14 cellular contexts compared by ENCODE assay signal in genomic region chr22:26887456-26887855, GRCh38.
A peak's percentile ranks its signal among the peaks of the same experiment; 100 is the strongest.
DNase-seq lines count a peak whose midpoint lies in the region; ATAC-seq and TF ChIP-seq lines count a peak whose summit lies in the region.
"Had no signal": no experiment of that assay in that cellular context is flagged by ENCODE, and none has a peak within 500 bp of the region (broad histone marks: within the 10 kb centered on the region; RNA-seq: fewer than 3 reads in every experiment).

No MANE protein-coding gene starts in this region.

- peaks cover 23% of the 10 kb centered on the region for H3K4me1 Mint-ChIP-seq in type B pancreatic cell (ENCODE audit: unreplicated experiment)

- in situ Hi-C loops in mammary epithelial cell (cut with MboI; ENCODE audit: low sequenced_read_pairs in 2 of 2) (no loop called here), brain microvascular endothelial cell (cut with HindIII; ENCODE audit: low pct_ligation_motif_present, low sequenced_read_pairs) (no loop called here)

- no peaks in the 10 kb centered on the region for H3K36me3 ChIP-seq in mammary epithelial cell (ENCODE audit: insufficient read depth, low read length)
- no peaks in the 10 kb centered on the region for H3K36me3 ChIP-seq in breast epithelium
- H3K36me3 ChIP-seq in brain microvascular endothelial cell (replicated peaks) = no peaks in the 10 kb centered on the region
- H3K36me3 ChIP-seq: thyroid gland had no signal

- H3K9me3 Mint-ChIP-seq in type B pancreatic cell = no peaks in the 10 kb centered on the region
- H3K9me3 Mint-ChIP-seq: nephron progenitor cell had no signal

- CTCF ChIA-PET in mammary epithelial cell (lab: Charles Lee; ENCODE audit: low non-redundant PET) = no interaction called here

- no peak overlapping the region for H3K4me2 ChIP-seq in mammary epithelial cell (ENCODE audit: insufficient read depth, low read depth, low read length)

- H3K4me3 ChIP-seq in mammary epithelial cell (replicated peaks in 1 of 3; ENCODE audit: insufficient read depth in 1 of 3, low read depth in 2 of 3, low read length in 3 of 3) = no peak overlapping the region
- H3K4me3 ChIP-seq in breast epithelium = no peak overlapping the region
- H3K4me3 ChIP-seq in brain microvascular endothelial cell (ENCODE audit: low read depth, low read length) = no peak overlapping the region
- H3K4me3 ChIP-seq in right cardiac atrium (ENCODE audit: low read length) = no peak overlapping the region
- H3K4me3 ChIP-seq: thyroid gland had no signal

- 7% methylated on average over 6 of the region's 6 CpGs for WGBS in mammary epithelial cell (ENCODE audit: low coverage, missing lambda C conversion rate)
- 28% methylated on average over 6 of the region's 6 CpGs for WGBS in right cardiac atrium

- TF ChIP-seq CTCF in mammary epithelial cell (conservative IDR thresholded peaks at IDR 0.05 in 1 of 2, IDR thresholded peaks at IDR 0.05 in 1 of 2; ENCODE audit: extremely low read depth in 1 of 2, insufficient read depth in 1 of 2, low read depth in 1 of 2, low read length in 2 of 2) (no peak), breast epithelium (IDR thresholded peaks at IDR 0.05) (no peak), brain microvascular endothelial cell (IDR thresholded peaks at IDR 0.05; ENCODE audit: low read depth, low read length, missing control alignments) (no peak), type B pancreatic cell (conservative IDR thresholded peaks at IDR 0.05) (no peak), GM20000 (IDR thresholded peaks at IDR 0.05; ENCODE audit: extremely low read depth, missing control alignments) (no peak)

- H3K36me3 Mint-ChIP-seq in type B pancreatic cell = no peaks in the 10 kb centered on the region

- H3K9me3 ChIP-seq in mammary epithelial cell (replicated peaks; ENCODE audit: insufficient read depth, low read length) (no peaks in the 10 kb centered on the region), breast epithelium (no peaks in the 10 kb centered on the region), right cardiac atrium (ENCODE audit: control insufficient read depth, low read length) (no peaks in the 10 kb centered on the region)
- H3K9me3 ChIP-seq: thyroid gland had no signal

- H3K27me3 Mint-ChIP-seq in type B pancreatic cell = peaks cover 14% of the 10 kb centered on the region

- peak; percentile 30 to 67 for ATAC-seq in right cardiac atrium
- no peak for ATAC-seq in HG03135 (IDR thresholded peaks at IDR 0.05; ENCODE audit: unreplicated experiment)
- ATAC-seq in HG03439 (IDR thresholded peaks at IDR 0.05; ENCODE audit: unreplicated experiment) = no peak

- peaks cover 11% of the 10 kb centered on the region for H3K4me1 ChIP-seq in mammary epithelial cell (ENCODE audit: insufficient read depth, low read length)
- H3K4me1 ChIP-seq in breast epithelium = no peaks in the 10 kb centered on the region
- no peaks in the 10 kb centered on the region for H3K4me1 ChIP-seq in right cardiac atrium (ENCODE audit: control insufficient read depth, insufficient read depth, low read length)

- DNase-seq in mammary epithelial cell = peak; percentile 50
- DNase-seq in breast epithelium (ENCODE audit: low spot score in 2 of 2) = no peak
- peak; percentile 78 for DNase-seq in brain microvascular endothelial cell
- peak in 1 of 3 donors; percentile 38 for DNase-seq in right cardiac atrium
- no peak for DNase-seq in type B pancreatic cell (ENCODE audit: extremely low spot score, unreplicated experiment)
- DNase-seq in GM20000 (ENCODE audit: low spot score) = no peak
- DNase-seq: 8988T; activated CD4-positive, alpha-beta T cell treated with anti-CD3 and anti-CD28 coated beads, Interleukin-2, amount 50 U/mL, for 4 hours; hippocampal formation; NCI-H2107; nephron progenitor cell; thyroid gland had no signal

- BruUV-seq in mammary epithelial cell (replicated peaks; lab: Mats Ljungman, UMichigan) = no TSS peak

- no peaks in the 10 kb centered on the region for H3K79me2 ChIP-seq in mammary epithelial cell (ENCODE audit: insufficient read depth, low read length)

- dilution Hi-C loops in mammary epithelial cell (cut with HindIII; ENCODE audit: low sequenced_read_pairs) = no loop called here

- H3K27ac Mint-ChIP-seq in type B pancreatic cell = peak overlapping the region; percentile 35
- H3K27ac Mint-ChIP-seq: nephron progenitor cell had no signal

- peak overlapping the region; percentile 15 for H3K4me3 Mint-ChIP-seq in type B pancreatic cell
- H3K4me3 Mint-ChIP-seq: nephron progenitor cell had no signal

- H2AFZ ChIP-seq in mammary epithelial cell (ENCODE audit: low read depth, low read length) = no peak overlapping the region

- H3K27me3 ChIP-seq in mammary epithelial cell (ENCODE audit: insufficient read depth, low read length) = peaks cover 5% of the 10 kb centered on the region
- no peaks in the 10 kb centered on the region for H3K27me3 ChIP-seq in breast epithelium
- H3K27me3 ChIP-seq in brain microvascular endothelial cell (replicated peaks) = no peaks in the 10 kb centered on the region
- H3K27me3 ChIP-seq in right cardiac atrium (ENCODE audit: control insufficient read depth, insufficient read depth) = no peaks in the 10 kb centered on the region
- H3K27me3 ChIP-seq: thyroid gland had no signal

- no peak for TF ChIP-seq POLR2A in breast epithelium (IDR thresholded peaks at IDR 0.05)

- H4K20me1 ChIP-seq in mammary epithelial cell (ENCODE audit: insufficient read depth, low read length) = no peaks in the 10 kb centered on the region

- intact Hi-C loops in mammary epithelial cell (cut with micrococcal nuclease) (no loop called here), breast epithelium (cut with DNase I; ENCODE audit: low total_unique reads) (no loop called here), right cardiac atrium (cut with DNase I) (no loop called here)

- H3K27ac ChIP-seq in mammary epithelial cell (ENCODE audit: insufficient read depth, low read depth, low read length) (no peak overlapping the region), breast epithelium (no peak overlapping the region), brain microvascular endothelial cell (peak overlapping the region; percentile 44), right cardiac atrium (ENCODE audit: low read length) (no peak overlapping the region)
- H3K27ac ChIP-seq: thyroid gland had no signal

- H3K9ac ChIP-seq in mammary epithelial cell (ENCODE audit: insufficient read depth, low read length) = no peak overlapping the region

Comparison
In these comparisons a context has a peak if more than half of its experiments do, and no peak if none do; other contexts are left out.
1. DNase-seq: peak in mammary epithelial cell (single experiment) and brain microvascular endothelial cell (single experiment); none in breast epithelium (0 of 2), type B pancreatic cell (single experiment) and GM20000 (single experiment).
2. ATAC-seq: peak in right cardiac atrium (2 of 2); none in HG03135 (single experiment) and HG03439 (single experiment).